ENCODE assay signal across 10 cellular contexts in the genomic region with DNA sequence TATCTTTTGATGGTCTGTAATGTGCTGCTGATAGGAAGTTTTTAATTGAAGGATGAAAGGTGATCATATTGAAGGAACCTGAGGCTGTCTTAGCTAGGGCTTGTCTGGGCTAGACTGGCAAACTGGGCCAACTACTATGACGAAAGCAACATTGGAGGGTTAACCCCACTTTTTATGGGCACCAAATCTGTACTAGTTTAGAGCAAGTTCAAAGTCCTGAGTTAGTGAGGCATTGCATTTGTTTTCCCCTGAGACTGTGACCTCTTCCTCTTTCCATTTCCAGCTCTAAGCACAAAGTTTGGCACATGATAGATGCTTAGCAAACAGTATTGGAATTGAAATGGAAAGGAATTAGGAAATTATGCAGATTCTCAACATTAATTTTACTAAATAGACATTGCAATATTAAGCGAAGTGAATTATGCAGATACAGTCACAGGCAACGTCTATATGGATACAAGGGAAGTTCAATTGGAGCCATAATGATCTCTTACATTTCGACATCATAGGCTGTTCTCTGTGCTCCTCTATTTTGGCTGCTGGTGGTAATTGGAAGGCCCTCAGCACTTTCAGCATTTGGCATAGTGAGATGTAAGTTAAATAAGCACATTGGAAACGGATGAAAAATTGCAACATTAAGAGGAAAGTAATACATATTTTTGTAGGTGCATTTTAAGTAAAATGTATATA. TPM values are rescaled to one million over a fixed set of nuclear protein-coding genes. Genes with fewer than 3 reads are reported as not detected.
DNase-seq lines count a peak whose midpoint lies in the region; ATAC-seq and TF ChIP-seq lines count a peak whose summit lies in the region.
"Had no signal": no experiment of that assay in that cellular context is flagged by ENCODE, and none has a peak within 500 bp of the region (broad histone marks: within the 10 kb centered on the region; RNA-seq: fewer than 3 reads in every experiment).

No MANE protein-coding gene starts in this region.

- H3K36me3 ChIP-seq in RWPE2 (ENCODE audit: low read depth): no peaks in the 10 kb centered on the region
- H3K36me3 ChIP-seq: thyroid gland had no signal

- no peak for TF ChIP-seq CTCF in RWPE2 (IDR thresholded peaks at IDR 0.05; ENCODE audit: poor library complexity, severe bottlenecking)
- TF ChIP-seq CTCF in nephron (IDR thresholded peaks at IDR 0.05; ENCODE audit: unreplicated experiment in 3 of 3): no peak
- TF ChIP-seq CTCF in natural killer cell (IDR thresholded peaks at IDR 0.05): no peak

- DNase-seq in RWPE2 (ENCODE audit: low spot score): no peak
- DNase-seq in natural killer cell: no peak
- no peak for DNase-seq in mesenteric fat pad (ENCODE audit: low spot score)
- DNase-seq in natural killer cell treated with Interleukin-12 subunit alpha and Interleukin-12 subunit beta and Interleukin-15 and Interleukin-18, amount 100 ng/mL, for 72 hours (ENCODE audit: low spot score): no peak
- DNase-seq: T-cell, thyroid gland had no signal

- intact Hi-C loops in natural killer cell (cut with micrococcal nuclease): no loop called here

- H3K36me3 Mint-ChIP-seq in nephron (ENCODE audit: low read depth) (peaks cover under 1% of the 10 kb centered on the region), natural killer cell (no peaks in the 10 kb centered on the region)
- no peaks in the 10 kb centered on the region for H3K36me3 Mint-ChIP-seq in natural killer cell treated with Interleukin-12 subunit alpha and Interleukin-12 subunit beta and Interleukin-15 and Interleukin-18, amount 100 ng/mL, for 72 hours
- H3K36me3 Mint-ChIP-seq: T-cell had no signal

- H3K27ac ChIP-seq in RWPE2 (ENCODE audit: poor library complexity, severe bottlenecking): no peak overlapping the region
- H3K27ac ChIP-seq: thyroid gland had no signal

- ATAC-seq in GM18873 (IDR thresholded peaks at IDR 0.05; ENCODE audit: low FRiP score, unreplicated experiment) (peak; percentile 70), HG02973 (IDR thresholded peaks at IDR 0.05; ENCODE audit: unreplicated experiment) (peak; percentile 64), RWPE2 (ENCODE audit: low read depth) (peak; percentile 41; the same call in 1 of the 3 replicates), natural killer cell (no peak), GM19351 (IDR thresholded peaks at IDR 0.05; ENCODE audit: unreplicated experiment) (no peak)
- ATAC-seq in natural killer cell treated with Interleukin-12 subunit alpha and Interleukin-12 subunit beta and Interleukin-15 and Interleukin-18, amount 100 ng/mL, for 72 hours: no peak
- ATAC-seq: T-cell had no signal

- no peaks in the 10 kb centered on the region for H3K27me3 ChIP-seq in RWPE2 (ENCODE audit: insufficient read depth, poor library complexity, severe bottlenecking)
- H3K27me3 ChIP-seq: thyroid gland had no signal

- no peaks in the 10 kb centered on the region for H3K9me3 ChIP-seq in RWPE2 (ENCODE audit: severe bottlenecking)
- H3K9me3 ChIP-seq: thyroid gland had no signal

- H3K27ac Mint-ChIP-seq in nephron: peak overlapping the region; percentile 61 to 90 (median 62)
- H3K27ac Mint-ChIP-seq in natural killer cell: no peak overlapping the region
- H3K27ac Mint-ChIP-seq in natural killer cell treated with Interleukin-12 subunit alpha and Interleukin-12 subunit beta and Interleukin-15 and Interleukin-18, amount 100 ng/mL, for 72 hours: no peak overlapping the region
- H3K27ac Mint-ChIP-seq: T-cell had no signal

- peaks cover 22% of the 10 kb centered on the region for H3K4me1 ChIP-seq in RWPE2 (ENCODE audit: insufficient read depth, poor library complexity, severe bottlenecking)

- no peak overlapping the region for H3K4me3 Mint-ChIP-seq in nephron
- no peak overlapping the region for H3K4me3 Mint-ChIP-seq in natural killer cell
- H3K4me3 Mint-ChIP-seq in natural killer cell treated with Interleukin-12 subunit alpha and Interleukin-12 subunit beta and Interleukin-15 and Interleukin-18, amount 100 ng/mL, for 72 hours: no peak overlapping the region
- H3K4me3 Mint-ChIP-seq: T-cell had no signal

- H3K27me3 Mint-ChIP-seq in nephron (ENCODE audit: low read depth) (no peaks in the 10 kb centered on the region), natural killer cell (ENCODE audit: low read depth in 2 of 2) (no peaks in the 10 kb centered on the region)
- H3K27me3 Mint-ChIP-seq in natural killer cell treated with Interleukin-12 subunit alpha and Interleukin-12 subunit beta and Interleukin-15 and Interleukin-18, amount 100 ng/mL, for 72 hours: no peaks in the 10 kb centered on the region

- H3K4me3 ChIP-seq in RWPE2 (ENCODE audit: severe bottlenecking): no peak overlapping the region
- H3K4me3 ChIP-seq: thyroid gland had no signal

- H3K4me1 Mint-ChIP-seq in nephron: peaks cover 51% of the 10 kb centered on the region
- peaks cover 18 to 20% of the 10 kb centered on the region in 2 donors for H3K4me1 Mint-ChIP-seq in natural killer cell
- peaks cover 13 to 24% of the 10 kb centered on the region in 2 donors for H3K4me1 Mint-ChIP-seq in natural killer cell treated with Interleukin-12 subunit alpha and Interleukin-12 subunit beta and Interleukin-15 and Interleukin-18, amount 100 ng/mL, for 72 hours (ENCODE audit: low read depth in 2 of 2)

- H3K9me3 Mint-ChIP-seq in nephron (peaks cover under 1% of the 10 kb centered on the region), natural killer cell (no peaks in the 10 kb centered on the region)
- no peaks in the 10 kb centered on the region for H3K9me3 Mint-ChIP-seq in natural killer cell treated with Interleukin-12 subunit alpha and Interleukin-12 subunit beta and Interleukin-15 and Interleukin-18, amount 100 ng/mL, for 72 hours
- H3K9me3 Mint-ChIP-seq: T-cell had no signal

RNA-seq across cellular contexts. Expression of a gene that starts 22.2 kb away (rescaled TPM):
- total RNA-seq in natural killer cell: 10 to 100 TPM in 1 of 3 donors, 1 to 10 TPM in 2; 8.9 to 12.5 (median 9.2) TPM
- total RNA-seq in mesenteric fat pad: 14.2 TPM
- total RNA-seq in natural killer cell treated with Interleukin-12 subunit alpha and Interleukin-12 subunit beta and Interleukin-15 and Interleukin-18, amount 100 ng/mL, for 72 hours: 10 to 100 TPM; 14.4 to 29.3 TPM

RNA-seq across cellular contexts. Expression of a gene that starts 22.8 kb away (rescaled TPM):
- total RNA-seq in natural killer cell (100 to 1,000 TPM in 1 of 3 donors, 10 to 100 TPM in 2; 52.9 to 106 (median 68.9) TPM), mesenteric fat pad (42.8 TPM)
- total RNA-seq in natural killer cell treated with Interleukin-12 subunit alpha and Interleukin-12 subunit beta and Interleukin-15 and Interleukin-18, amount 100 ng/mL, for 72 hours: 1 to 10 TPM; 7.4 to 9.6 TPM

Comparison
In these comparisons a context has a peak if more than half of its experiments do, and no peak if none do; other contexts are left out.
1. ATAC-seq: peak in GM18873 (single experiment), HG02973 (single experiment) and RWPE2 (single experiment); none in natural killer cell (0 of 3), natural killer cell treated with Interleukin-12 subunit alpha and Interleukin-12 subunit beta and Interleukin-15 and Interleukin-18, amount 100 ng/mL, for 72 hours (0 of 2) and GM19351 (single experiment).
2. H3K27ac Mint-ChIP-seq: peak in nephron (3 of 3); none in natural killer cell (0 of 2) and natural killer cell treated with Interleukin-12 subunit alpha and Interleukin-12 subunit beta and Interleukin-15 and Interleukin-18, amount 100 ng/mL, for 72 hours (0 of 2).